ENCODE assay signal across 1 cellular context in the genomic region with DNA sequence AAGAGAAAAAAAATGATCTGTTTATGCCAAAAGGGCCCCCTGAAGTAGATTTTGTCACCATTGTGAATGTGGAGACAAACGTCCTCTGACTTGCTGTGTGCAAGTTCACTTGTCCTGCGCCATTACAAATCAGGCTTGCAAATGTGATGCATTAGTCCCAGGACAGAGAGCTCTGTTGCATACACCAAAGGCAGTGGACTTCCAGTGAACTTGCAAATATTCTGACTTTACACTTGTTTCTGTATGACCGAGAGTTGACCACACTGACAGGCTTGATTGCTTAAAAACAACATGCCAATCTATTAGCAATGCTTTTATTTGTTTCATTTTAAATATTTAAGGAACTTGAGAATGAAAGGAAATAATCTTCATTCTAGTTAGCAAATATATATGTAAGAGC.
TF ChIP-seq lines count a peak whose summit lies in the region.

No MANE protein-coding gene starts in this region.

TF ChIP-seq in GM12878, 131 proteins besides CTCF, POLR2A, EP300 and RAD21 (continued from another document):
- TF ChIP-seq POU2F2 (IDR thresholded peaks at IDR 0.05; ENCODE audit: borderline replicate concordance, low read depth, low read length) (peak; percentile 78; the same call in 1 of the 3 replicates), IKZF2 (IDR thresholded peaks at IDR 0.05) (peak in 1 of 2 experiments; percentile 48; a peak in 2 of 4 replicates), JUNB (IDR thresholded peaks at IDR 0.05) (peak; percentile 46), MTA2 (IDR thresholded peaks at IDR 0.05; ENCODE audit: low read depth) (peak; percentile 75), YY1 (IDR thresholded peaks at IDR 0.05; ENCODE audit: low read depth, low read length) (0 out of 2 replicates have a peak, but pooled peaks have one; percentile 39)
- TF ChIP-seq, protein P1, sequence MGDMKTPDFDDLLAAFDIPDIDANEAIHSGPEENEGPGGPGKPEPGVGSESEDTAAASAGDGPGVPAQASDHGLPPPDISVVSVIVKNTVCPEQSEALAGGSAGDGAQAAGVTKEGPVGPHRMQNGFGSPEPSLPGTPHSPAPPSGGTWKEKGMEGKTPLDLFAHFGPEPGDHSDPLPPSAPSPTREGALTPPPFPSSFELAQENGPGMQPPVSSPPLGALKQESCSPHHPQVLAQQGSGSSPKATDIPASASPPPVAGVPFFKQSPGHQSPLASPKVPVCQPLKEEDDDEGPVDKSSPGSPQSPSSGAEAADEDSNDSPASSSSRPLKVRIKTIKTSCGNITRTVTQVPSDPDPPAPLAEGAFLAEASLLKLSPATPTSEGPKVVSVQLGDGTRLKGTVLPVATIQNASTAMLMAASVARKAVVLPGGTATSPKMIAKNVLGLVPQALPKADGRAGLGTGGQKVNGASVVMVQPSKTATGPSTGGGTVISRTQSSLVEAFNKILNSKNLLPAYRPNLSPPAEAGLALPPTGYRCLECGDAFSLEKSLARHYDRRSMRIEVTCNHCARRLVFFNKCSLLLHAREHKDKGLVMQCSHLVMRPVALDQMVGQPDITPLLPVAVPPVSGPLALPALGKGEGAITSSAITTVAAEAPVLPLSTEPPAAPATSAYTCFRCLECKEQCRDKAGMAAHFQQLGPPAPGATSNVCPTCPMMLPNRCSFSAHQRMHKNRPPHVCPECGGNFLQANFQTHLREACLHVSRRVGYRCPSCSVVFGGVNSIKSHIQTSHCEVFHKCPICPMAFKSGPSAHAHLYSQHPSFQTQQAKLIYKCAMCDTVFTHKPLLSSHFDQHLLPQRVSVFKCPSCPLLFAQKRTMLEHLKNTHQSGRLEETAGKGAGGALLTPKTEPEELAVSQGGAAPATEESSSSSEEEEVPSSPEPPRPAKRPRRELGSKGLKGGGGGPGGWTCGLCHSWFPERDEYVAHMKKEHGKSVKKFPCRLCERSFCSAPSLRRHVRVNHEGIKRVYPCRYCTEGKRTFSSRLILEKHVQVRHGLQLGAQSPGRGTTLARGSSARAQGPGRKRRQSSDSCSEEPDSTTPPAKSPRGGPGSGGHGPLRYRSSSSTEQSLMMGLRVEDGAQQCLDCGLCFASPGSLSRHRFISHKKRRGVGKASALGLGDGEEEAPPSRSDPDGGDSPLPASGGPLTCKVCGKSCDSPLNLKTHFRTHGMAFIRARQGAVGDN (IDR thresholded peaks at IDR 0.05) = no peak
